In the genomic region with DNA sequence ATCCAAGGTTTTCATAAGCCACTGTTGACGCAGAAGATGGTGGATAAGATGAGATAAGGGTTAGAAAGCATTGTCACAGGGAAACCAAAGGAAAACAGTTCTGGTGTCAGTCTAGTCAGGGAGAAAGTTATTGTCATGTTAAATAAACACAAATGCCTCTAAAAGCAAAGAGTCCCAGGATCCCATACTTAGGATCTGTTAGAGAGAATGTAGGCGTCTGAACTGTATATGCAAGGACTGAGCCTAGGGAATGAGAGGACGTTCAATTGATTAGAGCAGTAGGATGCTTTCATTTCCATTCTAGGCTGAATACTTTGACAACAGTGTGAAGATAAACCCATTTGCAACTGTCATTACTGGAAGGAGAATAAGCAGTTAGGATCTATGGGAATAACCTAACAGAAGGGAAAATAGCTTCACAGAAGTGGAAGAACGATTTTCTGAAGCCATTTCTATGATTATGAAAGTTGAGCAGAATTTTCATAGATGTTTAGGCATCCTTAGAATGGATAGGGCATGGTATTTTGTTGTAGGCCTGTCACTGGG, we compare ENCODE assay signal across 17 cellular contexts.
DNase-seq lines count a peak whose midpoint lies in the region; ATAC-seq and TF ChIP-seq lines count a peak whose summit lies in the region.
"Had no signal": no experiment of that assay in that cellular context is flagged by ENCODE, and none has a peak within 500 bp of the region (broad histone marks: within the 10 kb centered on the region; RNA-seq: fewer than 3 reads in every experiment).

No MANE protein-coding gene starts in this region.

- H3K9ac ChIP-seq in neural progenitor cell: no peak overlapping the region
- H3K9ac ChIP-seq: BLaER1 treated with 17β-estradiol and CSF1 and Interleukin-3, amounts not matched to agents 10 nM and 100 nM had no signal

- H3K79me2 ChIP-seq in neural progenitor cell (ENCODE audit: low read depth): no peaks in the 10 kb centered on the region

- no peaks in the 10 kb centered on the region for H3F3A ChIP-seq in neural progenitor cell (ENCODE audit: low read depth)

- no peaks in the 10 kb centered on the region for H3K27me3 ChIP-seq in H7 (ENCODE audit: control insufficient read depth, insufficient read depth, low read length)
- H3K27me3 ChIP-seq in neural progenitor cell: no peaks in the 10 kb centered on the region
- H3K27me3 ChIP-seq: BLaER1 treated with 17β-estradiol and CSF1 and Interleukin-3, amounts not matched to agents 10 nM and 100 nM had no signal

- H3K36me3 Mint-ChIP-seq in WTC11 (no peaks in the 10 kb centered on the region), neural progenitor cell (no peaks in the 10 kb centered on the region)
- H3K36me3 Mint-ChIP-seq: CD8-positive, alpha-beta T cell had no signal

- H3K4me1 Mint-ChIP-seq in WTC11 (peaks cover 34% of the 10 kb centered on the region), neural progenitor cell (no peaks in the 10 kb centered on the region)
- H3K4me1 Mint-ChIP-seq: B cell had no signal

- no peaks in the 10 kb centered on the region for H3K36me3 ChIP-seq in H7 (replicated peaks; ENCODE audit: control insufficient read depth, insufficient read depth, low read length)
- no peaks in the 10 kb centered on the region for H3K36me3 ChIP-seq in neural progenitor cell
- H3K36me3 ChIP-seq: BLaER1 treated with 17β-estradiol and CSF1 and Interleukin-3, amounts not matched to agents 10 nM and 100 nM had no signal

- POLR2A ChIA-PET in WTC11 (lab: Charles Lee): no interaction called here

- H3K9me3 ChIP-seq in neural progenitor cell (ENCODE audit: low read depth): no peaks in the 10 kb centered on the region
- H3K9me3 ChIP-seq: BLaER1 treated with 17β-estradiol and CSF1 and Interleukin-3, amounts not matched to agents 10 nM and 100 nM had no signal

- H3K4me3 ChIP-seq in H7 (ENCODE audit: insufficient read depth, low read depth, low read length) (no peak overlapping the region), neural progenitor cell (no peak overlapping the region)
- H3K4me3 ChIP-seq: BLaER1 treated with 17β-estradiol and CSF1 and Interleukin-3, amounts not matched to agents 10 nM and 100 nM had no signal

- no peaks in the 10 kb centered on the region for H3K27me3 Mint-ChIP-seq in WTC11 (ENCODE audit: low read depth)
- peaks cover 3% of the 10 kb centered on the region for H3K27me3 Mint-ChIP-seq in neural progenitor cell (ENCODE audit: insufficient read depth, low read depth)
- H3K27me3 Mint-ChIP-seq: B cell had no signal

- peak; percentile 26 for DNase-seq in H7
- no peak for DNase-seq in WTC11 (ENCODE audit: low spot score)
- DNase-seq in iPS-NIHi11 (ENCODE audit: low spot score): peak; percentile 26
- peak; percentile 1 for DNase-seq in neural progenitor cell (ENCODE audit: low spot score)
- no peak for DNase-seq in activated effector memory CD4-positive, alpha-beta T cell treated with anti-CD3 and anti-CD28 coated beads, Interleukin-2, amount 50 U/mL, for 16 hours
- no peak for DNase-seq in stimulated activated CD8-positive, alpha-beta memory T cell treated with anti-CD3 and anti-CD28 coated beads, Interleukin-4, amount 100 ng/mL, for 48 hours
- no peak for DNase-seq in AG08396 (ENCODE audit: low spot score)
- no peak for DNase-seq in activated CD8-positive, alpha-beta memory T cell treated with anti-CD3 and anti-CD28 coated beads, Interleukin-2, amount 50 U/mL, for 48 hours
- DNase-seq: 8988T; Calu3; CD8-positive, alpha-beta T cell; DMS79 treated with DMSO at 0.1 percent for 48 hours; GF-D8; GOT3; H9 had no signal

- no peak overlapping the region for H3K27ac ChIP-seq in neural progenitor cell
- H3K27ac ChIP-seq: BLaER1 treated with 17β-estradiol and CSF1 and Interleukin-3, amounts not matched to agents 10 nM and 100 nM had no signal

- H3K9me3 Mint-ChIP-seq in WTC11 (no peaks in the 10 kb centered on the region; the same call in 1 of the 2 replicates), neural progenitor cell (no peaks in the 10 kb centered on the region)
- H3K9me3 Mint-ChIP-seq: H9 had no signal

- H3K27ac Mint-ChIP-seq in WTC11 (peak overlapping the region; percentile 9; the same call in 1 of the 2 replicates), neural progenitor cell (no peak overlapping the region)
- H3K27ac Mint-ChIP-seq: B cell; CD8-positive, alpha-beta T cell had no signal

- no peak overlapping the region for H2AFZ ChIP-seq in neural progenitor cell (replicated peaks)

- H4K20me1 ChIP-seq in neural progenitor cell (ENCODE audit: low read depth): no peaks in the 10 kb centered on the region
- H4K20me1 ChIP-seq: BLaER1 treated with 17β-estradiol and CSF1 and Interleukin-3, amounts not matched to agents 10 nM and 100 nM had no signal

- no peaks in the 10 kb centered on the region for H3K4me1 ChIP-seq in neural progenitor cell
- H3K4me1 ChIP-seq: BLaER1 treated with 17β-estradiol and CSF1 and Interleukin-3, amounts not matched to agents 10 nM and 100 nM had no signal

- CTCF ChIA-PET in WTC11 (lab: Charles Lee): no interaction called here

- H3K4me2 ChIP-seq in neural progenitor cell: no peak overlapping the region
- H3K4me2 ChIP-seq: BLaER1 treated with 17β-estradiol and CSF1 and Interleukin-3, amounts not matched to agents 10 nM and 100 nM had no signal

- H3K4me3 Mint-ChIP-seq in WTC11 (no peak overlapping the region), neural progenitor cell (no peak overlapping the region)
- H3K4me3 Mint-ChIP-seq: B cell; CD8-positive, alpha-beta T cell; H9 had no signal

- peak; percentile 95 for ATAC-seq in WTC11
- ATAC-seq: CD8-positive, alpha-beta T cell had no signal

- TF ChIP-seq CTCF in WTC11 (IDR thresholded peaks at IDR 0.05): no peak
- no peak for TF ChIP-seq CTCF in neural progenitor cell (IDR thresholded peaks at IDR 0.05)

TF ChIP-seq in WTC11, 78 proteins besides CTCF, POLR2A, EP300 and RAD21:
- TF ChIP-seq, protein P1, sequence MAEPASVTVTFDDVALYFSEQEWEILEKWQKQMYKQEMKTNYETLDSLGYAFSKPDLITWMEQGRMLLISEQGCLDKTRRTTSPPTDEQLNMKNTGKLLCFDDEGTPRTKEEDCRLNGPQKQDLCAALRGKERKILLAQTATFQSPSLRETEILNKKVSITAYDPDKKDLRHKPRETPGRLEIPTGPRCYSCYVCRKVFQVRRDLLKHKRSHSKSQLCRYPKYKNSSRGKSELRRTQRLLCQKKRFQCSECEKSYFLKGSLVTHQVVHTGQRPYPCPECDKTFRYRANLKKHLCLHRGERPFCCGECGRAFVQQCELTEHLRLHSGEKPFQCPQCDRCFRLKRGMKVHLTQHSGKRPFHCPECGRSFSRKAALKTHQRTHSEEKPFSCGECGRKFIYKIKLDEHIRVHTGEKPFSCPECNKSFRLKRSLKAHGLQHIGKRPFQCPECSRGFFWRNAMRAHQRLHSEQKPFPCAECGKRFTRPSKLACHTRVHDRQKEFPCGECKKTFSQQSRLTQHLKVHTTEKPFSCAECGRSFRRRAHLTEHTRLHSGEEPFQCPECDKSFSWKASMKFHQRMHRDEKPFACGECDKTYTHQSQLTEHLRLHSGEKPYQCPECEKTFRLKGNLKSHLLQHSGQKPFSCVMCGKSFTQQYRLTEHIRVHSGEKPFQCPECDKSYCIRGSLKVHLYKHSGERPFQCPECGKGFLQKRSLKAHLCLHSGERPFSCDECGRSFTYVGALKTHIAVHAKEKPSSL (CRISPR knock-in tag; conservative IDR thresholded peaks at IDR 0.05): no peak
- TF ChIP-seq ATF1 (CRISPR knock-in tag; IDR thresholded peaks at IDR 0.05) (no peak), ZNF263 (CRISPR knock-in tag; IDR thresholded peaks at IDR 0.05; ENCODE audit: low read depth) (no peak), FOXP1 (CRISPR knock-in tag; IDR thresholded peaks at IDR 0.05; ENCODE audit: borderline replicate concordance) (no peak)
- TF ChIP-seq, protein P2, sequence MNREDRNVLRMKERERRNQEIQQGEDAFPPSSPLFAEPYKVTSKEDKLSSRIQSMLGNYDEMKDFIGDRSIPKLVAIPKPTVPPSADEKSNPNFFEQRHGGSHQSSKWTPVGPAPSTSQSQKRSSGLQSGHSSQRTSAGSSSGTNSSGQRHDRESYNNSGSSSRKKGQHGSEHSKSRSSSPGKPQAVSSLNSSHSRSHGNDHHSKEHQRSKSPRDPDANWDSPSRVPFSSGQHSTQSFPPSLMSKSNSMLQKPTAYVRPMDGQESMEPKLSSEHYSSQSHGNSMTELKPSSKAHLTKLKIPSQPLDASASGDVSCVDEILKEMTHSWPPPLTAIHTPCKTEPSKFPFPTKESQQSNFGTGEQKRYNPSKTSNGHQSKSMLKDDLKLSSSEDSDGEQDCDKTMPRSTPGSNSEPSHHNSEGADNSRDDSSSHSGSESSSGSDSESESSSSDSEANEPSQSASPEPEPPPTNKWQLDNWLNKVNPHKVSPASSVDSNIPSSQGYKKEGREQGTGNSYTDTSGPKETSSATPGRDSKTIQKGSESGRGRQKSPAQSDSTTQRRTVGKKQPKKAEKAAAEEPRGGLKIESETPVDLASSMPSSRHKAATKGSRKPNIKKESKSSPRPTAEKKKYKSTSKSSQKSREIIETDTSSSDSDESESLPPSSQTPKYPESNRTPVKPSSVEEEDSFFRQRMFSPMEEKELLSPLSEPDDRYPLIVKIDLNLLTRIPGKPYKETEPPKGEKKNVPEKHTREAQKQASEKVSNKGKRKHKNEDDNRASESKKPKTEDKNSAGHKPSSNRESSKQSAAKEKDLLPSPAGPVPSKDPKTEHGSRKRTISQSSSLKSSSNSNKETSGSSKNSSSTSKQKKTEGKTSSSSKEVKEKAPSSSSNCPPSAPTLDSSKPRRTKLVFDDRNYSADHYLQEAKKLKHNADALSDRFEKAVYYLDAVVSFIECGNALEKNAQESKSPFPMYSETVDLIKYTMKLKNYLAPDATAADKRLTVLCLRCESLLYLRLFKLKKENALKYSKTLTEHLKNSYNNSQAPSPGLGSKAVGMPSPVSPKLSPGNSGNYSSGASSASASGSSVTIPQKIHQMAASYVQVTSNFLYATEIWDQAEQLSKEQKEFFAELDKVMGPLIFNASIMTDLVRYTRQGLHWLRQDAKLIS (CRISPR knock-in tag; IDR thresholded peaks at IDR 0.05; ENCODE audit: borderline replicate concordance): no peak

Comparison
In these comparisons a context has a peak if more than half of its experiments do, and no peak if none do; other contexts are left out.
1. DNase-seq: peak in H7 (single experiment), iPS-NIHi11 (single experiment) and neural progenitor cell (single experiment); none in WTC11 (single experiment), activated effector memory CD4-positive, alpha-beta T cell treated with anti-CD3 and anti-CD28 coated beads, Interleukin-2, amount 50 U/mL, for 16 hours (single experiment), stimulated activated CD8-positive, alpha-beta memory T cell treated with anti-CD3 and anti-CD28 coated beads, Interleukin-4, amount 100 ng/mL, for 48 hours (single experiment), AG08396 (single experiment) and activated CD8-positive, alpha-beta memory T cell treated with anti-CD3 and anti-CD28 coated beads, Interleukin-2, amount 50 U/mL, for 48 hours (single experiment).